Comparison of ENCODE assay signal across 1 cellular context in the genomic region with DNA sequence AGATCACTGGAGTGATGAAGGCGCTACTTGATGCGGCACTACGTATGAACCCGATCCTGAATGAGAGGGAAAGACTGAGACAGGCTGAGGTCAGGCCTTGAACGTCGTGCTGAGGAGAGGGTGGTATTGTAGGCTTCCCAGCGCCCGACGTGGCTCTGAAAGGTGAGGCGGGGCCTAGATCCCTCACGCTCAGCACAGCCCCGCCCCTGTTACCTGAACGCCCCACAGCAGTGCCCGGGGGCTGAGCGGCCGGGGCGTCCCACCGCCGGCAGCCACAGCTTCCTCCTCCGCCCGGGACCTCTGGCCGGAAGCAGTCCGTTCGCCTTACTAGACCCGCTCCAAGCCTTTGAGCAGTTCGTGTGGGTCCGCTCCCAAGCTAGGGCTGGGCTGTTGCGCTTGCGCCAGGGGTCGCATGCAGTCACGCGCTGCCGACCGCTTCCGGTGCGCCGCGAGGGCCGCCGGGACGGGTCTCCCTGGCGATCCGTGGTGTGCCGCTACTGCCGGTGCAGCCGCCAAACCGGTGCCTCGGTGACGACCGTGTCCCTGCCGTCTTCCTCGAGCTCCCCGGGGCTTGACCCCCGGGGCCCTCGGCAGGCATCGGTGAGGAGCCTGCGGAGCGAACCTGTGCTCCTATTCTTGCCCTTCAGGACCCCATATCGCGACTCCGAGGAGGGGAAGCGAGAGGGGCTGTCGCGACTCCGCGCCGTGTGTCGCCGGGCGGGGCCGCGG.
TF ChIP-seq lines count a peak whose summit lies in the region.

A gene with protein sequence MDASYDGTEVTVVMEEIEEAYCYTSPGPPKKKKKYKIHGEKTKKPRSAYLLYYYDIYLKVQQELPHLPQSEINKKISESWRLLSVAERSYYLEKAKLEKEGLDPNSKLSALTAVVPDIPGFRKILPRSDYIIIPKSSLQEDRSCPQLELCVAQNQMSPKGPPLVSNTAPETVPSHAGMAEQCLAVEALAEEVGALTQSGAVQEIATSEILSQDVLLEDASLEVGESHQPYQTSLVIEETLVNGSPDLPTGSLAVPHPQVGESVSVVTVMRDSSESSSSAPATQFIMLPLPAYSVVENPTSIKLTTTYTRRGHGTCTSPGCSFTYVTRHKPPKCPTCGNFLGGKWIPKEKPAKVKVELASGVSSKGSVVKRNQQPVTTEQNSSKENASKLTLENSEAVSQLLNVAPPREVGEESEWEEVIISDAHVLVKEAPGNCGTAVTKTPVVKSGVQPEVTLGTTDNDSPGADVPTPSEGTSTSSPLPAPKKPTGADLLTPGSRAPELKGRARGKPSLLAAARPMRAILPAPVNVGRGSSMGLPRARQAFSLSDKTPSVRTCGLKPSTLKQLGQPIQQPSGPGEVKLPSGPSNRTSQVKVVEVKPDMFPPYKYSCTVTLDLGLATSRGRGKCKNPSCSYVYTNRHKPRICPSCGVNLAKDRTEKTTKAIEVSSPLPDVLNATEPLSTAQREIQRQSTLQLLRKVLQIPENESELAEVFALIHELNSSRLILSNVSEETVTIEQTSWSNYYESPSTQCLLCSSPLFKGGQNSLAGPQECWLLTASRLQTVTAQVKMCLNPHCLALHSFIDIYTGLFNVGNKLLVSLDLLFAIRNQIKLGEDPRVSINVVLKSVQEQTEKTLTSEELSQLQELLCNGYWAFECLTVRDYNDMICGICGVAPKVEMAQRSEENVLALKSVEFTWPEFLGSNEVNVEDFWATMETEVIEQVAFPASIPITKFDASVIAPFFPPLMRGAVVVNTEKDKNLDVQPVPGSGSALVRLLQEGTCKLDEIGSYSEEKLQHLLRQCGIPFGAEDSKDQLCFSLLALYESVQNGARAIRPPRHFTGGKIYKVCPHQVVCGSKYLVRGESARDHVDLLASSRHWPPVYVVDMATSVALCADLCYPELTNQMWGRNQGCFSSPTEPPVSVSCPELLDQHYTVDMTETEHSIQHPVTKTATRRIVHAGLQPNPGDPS (N-terminal part only) (plus strand): TSS at position 479 of the 729 bp plus-strand sequence. CDS start 4,114 bp downstream, outside the sequence.
A gene (minus strand): TSS at position 394 of the 729 bp plus-strand sequence. CDS start 4,306 bp downstream, outside the sequence.

TF ChIP-seq in neural cell, 6 proteins besides CTCF, POLR2A, EP300 and RAD21 (continued from another document):
- TF ChIP-seq, protein P1, sequence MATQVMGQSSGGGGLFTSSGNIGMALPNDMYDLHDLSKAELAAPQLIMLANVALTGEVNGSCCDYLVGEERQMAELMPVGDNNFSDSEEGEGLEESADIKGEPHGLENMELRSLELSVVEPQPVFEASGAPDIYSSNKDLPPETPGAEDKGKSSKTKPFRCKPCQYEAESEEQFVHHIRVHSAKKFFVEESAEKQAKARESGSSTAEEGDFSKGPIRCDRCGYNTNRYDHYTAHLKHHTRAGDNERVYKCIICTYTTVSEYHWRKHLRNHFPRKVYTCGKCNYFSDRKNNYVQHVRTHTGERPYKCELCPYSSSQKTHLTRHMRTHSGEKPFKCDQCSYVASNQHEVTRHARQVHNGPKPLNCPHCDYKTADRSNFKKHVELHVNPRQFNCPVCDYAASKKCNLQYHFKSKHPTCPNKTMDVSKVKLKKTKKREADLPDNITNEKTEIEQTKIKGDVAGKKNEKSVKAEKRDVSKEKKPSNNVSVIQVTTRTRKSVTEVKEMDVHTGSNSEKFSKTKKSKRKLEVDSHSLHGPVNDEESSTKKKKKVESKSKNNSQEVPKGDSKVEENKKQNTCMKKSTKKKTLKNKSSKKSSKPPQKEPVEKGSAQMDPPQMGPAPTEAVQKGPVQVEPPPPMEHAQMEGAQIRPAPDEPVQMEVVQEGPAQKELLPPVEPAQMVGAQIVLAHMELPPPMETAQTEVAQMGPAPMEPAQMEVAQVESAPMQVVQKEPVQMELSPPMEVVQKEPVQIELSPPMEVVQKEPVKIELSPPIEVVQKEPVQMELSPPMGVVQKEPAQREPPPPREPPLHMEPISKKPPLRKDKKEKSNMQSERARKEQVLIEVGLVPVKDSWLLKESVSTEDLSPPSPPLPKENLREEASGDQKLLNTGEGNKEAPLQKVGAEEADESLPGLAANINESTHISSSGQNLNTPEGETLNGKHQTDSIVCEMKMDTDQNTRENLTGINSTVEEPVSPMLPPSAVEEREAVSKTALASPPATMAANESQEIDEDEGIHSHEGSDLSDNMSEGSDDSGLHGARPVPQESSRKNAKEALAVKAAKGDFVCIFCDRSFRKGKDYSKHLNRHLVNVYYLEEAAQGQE (IDR thresholded peaks at IDR 0.05; ENCODE audit: borderline replicate concordance), result peak; percentile 51
- TF ChIP-seq EZH2 (IDR thresholded peaks at IDR 0.05; ENCODE audit: borderline replicate concordance, insufficient read depth, low read length, poor library complexity, severe bottlenecking), result no peak
- TF ChIP-seq SMC3 (conservative IDR thresholded peaks at IDR 0.05; ENCODE audit: poor library complexity), result peak; percentile 44
- TF ChIP-seq POLR2AphosphoS5 (IDR thresholded peaks at IDR 0.05), result peak; percentile 94
TF ChIP-seq in neural cell: peak in this region for 5.
